In genomic region chr3:72247645-72248388, GRCh38 we compare ENCODE assay signal across 21 cellular contexts.
DNase-seq lines count a peak whose midpoint lies in the region; ATAC-seq and TF ChIP-seq lines count a peak whose summit lies in the region.
"Had no signal": no experiment of that assay in that cellular context is flagged by ENCODE, and none has a peak within 500 bp of the region (broad histone marks: within the 10 kb centered on the region; RNA-seq: fewer than 3 reads in every experiment).

No MANE protein-coding gene starts in this region.

- H3K4me1 ChIP-seq in right cardiac atrium (ENCODE audit: control insufficient read depth, insufficient read depth, low read length) = peaks cover 20% of the 10 kb centered on the region
- peaks cover 0 to 43% of the 10 kb centered on the region in 2 donors for H3K4me1 ChIP-seq in right atrium auricular region
- peaks cover 18% of the 10 kb centered on the region for H3K4me1 ChIP-seq in ovary (ENCODE audit: insufficient read depth)
- H3K4me1 ChIP-seq in neural progenitor cell = no peaks in the 10 kb centered on the region

- H2AFZ ChIP-seq in neural progenitor cell (replicated peaks) = no peak overlapping the region

- H4K20me1 ChIP-seq in neural progenitor cell (ENCODE audit: low read depth) = no peaks in the 10 kb centered on the region

- no peak overlapping the region for H3K27ac Mint-ChIP-seq in neural progenitor cell
- H3K27ac Mint-ChIP-seq: activated T-helper 2 cell treated with anti-CD3 and anti-CD28 coated beads, Interferon-gamma antibody, Interleukin-2, Interleukin-4, amounts not matched to agents 10 μg/mL and 5 μg/mL and 100 μg/mL, durations not matched to agents 14 hours and 24 hours and 36 hours; natural killer cell treated with Interleukin-12 subunit alpha and Interleukin-12 subunit beta and Interleukin-15 and Interleukin-18, amount 100 ng/mL, for 72 hours had no signal

- no peaks in the 10 kb centered on the region for H3K79me2 ChIP-seq in neural progenitor cell (ENCODE audit: low read depth)

- DNase-seq in right cardiac atrium (peak in 2 of 3 donors; percentile 55 to 71), right atrium auricular region (ENCODE audit: low spot score) (no peak), globus pallidus (ENCODE audit: low spot score) (peak; percentile 77), ovary (peak in 3 of 5 donors; percentile 51 to 62 (median 62)), NCI-H1417 (lab: John Stamatoyannopoulos, UW) (no peak), HUDEP-2 (lab: John Stamatoyannopoulos, UW; ENCODE audit: unreplicated experiment in 76 of 76) (no peak), NCI-H1436 (lab: John Stamatoyannopoulos, UW) (no peak), neural progenitor cell (ENCODE audit: low spot score) (no peak)
- DNase-seq: activated CD8-positive, alpha-beta memory T cell treated with anti-CD3 and anti-CD28 coated beads, Interleukin-2, amount 50 U/mL, for 48 hours; cortex of kidney; mesendoderm; NCI-H1436 treated with DMSO at 0.1 percent for 48 hours; NCI-H524; SK-N-SH; stimulated activated CD4-positive, alpha-beta T cell treated with anti-CD3 and anti-CD28 coated beads, Interleukin-4, amount 100 ng/mL, for 24 hours; stimulated activated naive CD4-positive, alpha-beta T cell treated with Interleukin-2 at 50 U/mL for 16 hours; upper lobe of left lung; WERI-Rb-1 had no signal

- no peak overlapping the region for H3K4me3 Mint-ChIP-seq in neural progenitor cell
- H3K4me3 Mint-ChIP-seq: natural killer cell treated with Interleukin-12 subunit alpha and Interleukin-12 subunit beta and Interleukin-15 and Interleukin-18, amount 100 ng/mL, for 72 hours had no signal

- ATAC-seq in right cardiac atrium = no peak

- no peak for TF ChIP-seq EP300 in ovary (IDR thresholded peaks at IDR 0.05)

- 49% methylated on average over 1 of the region's 1 CpG for WGBS in right cardiac atrium
- 43 to 54% (median 44%) methylated on average over 1 of the region's 1 CpG for WGBS in ovary, 3 donors

- H3K27me3 Mint-ChIP-seq in neural progenitor cell (ENCODE audit: insufficient read depth, low read depth) = peaks cover 5% of the 10 kb centered on the region

- TF ChIP-seq CTCF in right atrium auricular region (IDR thresholded peaks at IDR 0.05) (no peak), ovary (IDR thresholded peaks at IDR 0.05) (no peak), neural progenitor cell (IDR thresholded peaks at IDR 0.05) (no peak)

- H3K27ac ChIP-seq in right cardiac atrium (ENCODE audit: low read length) = no peak overlapping the region
- H3K27ac ChIP-seq in right atrium auricular region = no peak overlapping the region
- no peak overlapping the region for H3K27ac ChIP-seq in ovary
- H3K27ac ChIP-seq in neural progenitor cell = no peak overlapping the region
- H3K27ac ChIP-seq: C4-2B, upper lobe of left lung, WERI-Rb-1 had no signal

- H3K4me1 Mint-ChIP-seq in neural progenitor cell = peaks cover 19% of the 10 kb centered on the region

- no peaks in the 10 kb centered on the region for H3F3A ChIP-seq in neural progenitor cell (ENCODE audit: low read depth)

- H3K36me3 ChIP-seq in right atrium auricular region (no peaks in the 10 kb centered on the region), ovary (no peaks in the 10 kb centered on the region), neural progenitor cell (no peaks in the 10 kb centered on the region)
- H3K36me3 ChIP-seq: upper lobe of left lung, WERI-Rb-1 had no signal

- H3K36me3 Mint-ChIP-seq in neural progenitor cell = no peaks in the 10 kb centered on the region
- H3K36me3 Mint-ChIP-seq: natural killer cell treated with Interleukin-12 subunit alpha and Interleukin-12 subunit beta and Interleukin-15 and Interleukin-18, amount 100 ng/mL, for 72 hours had no signal

- TF ChIP-seq POLR2A in ovary (IDR thresholded peaks at IDR 0.05) = no peak

- H3K9me3 Mint-ChIP-seq in neural progenitor cell = peaks cover 7% of the 10 kb centered on the region
- H3K9me3 Mint-ChIP-seq: activated T-helper 2 cell treated with anti-CD3 and anti-CD28 coated beads, Interferon-gamma antibody, Interleukin-2, Interleukin-4, amounts not matched to agents 10 μg/mL and 5 μg/mL and 100 μg/mL, durations not matched to agents 14 hours and 24 hours and 36 hours; natural killer cell treated with Interleukin-12 subunit alpha and Interleukin-12 subunit beta and Interleukin-15 and Interleukin-18, amount 100 ng/mL, for 72 hours had no signal

- H3K27me3 ChIP-seq in right cardiac atrium (ENCODE audit: control insufficient read depth, insufficient read depth) (no peaks in the 10 kb centered on the region), right atrium auricular region (no peaks in the 10 kb centered on the region), ovary (no peaks in the 10 kb centered on the region), neural progenitor cell (no peaks in the 10 kb centered on the region)
- H3K27me3 ChIP-seq: upper lobe of left lung had no signal

- no peak overlapping the region for H3K4me2 ChIP-seq in neural progenitor cell
- H3K4me2 ChIP-seq: SK-N-SH had no signal

- H3K9me3 ChIP-seq in right cardiac atrium (ENCODE audit: control insufficient read depth, low read length) (no peaks in the 10 kb centered on the region), right atrium auricular region (no peaks in the 10 kb centered on the region), ovary (no peaks in the 10 kb centered on the region), neural progenitor cell (ENCODE audit: low read depth) (no peaks in the 10 kb centered on the region)
- H3K9me3 ChIP-seq: SK-N-SH, upper lobe of left lung had no signal

- intact Hi-C loops in right cardiac atrium (cut with DNase I) (no loop called here), ovary (cut with DNase I) (no loop called here)

- H3K4me3 ChIP-seq in right cardiac atrium (ENCODE audit: low read length) = no peak overlapping the region
- H3K4me3 ChIP-seq in right atrium auricular region = no peak overlapping the region
- H3K4me3 ChIP-seq in ovary = no peak overlapping the region
- no peak overlapping the region for H3K4me3 ChIP-seq in neural progenitor cell
- H3K4me3 ChIP-seq: upper lobe of left lung had no signal

- no peak overlapping the region for H3K9ac ChIP-seq in neural progenitor cell
- H3K9ac ChIP-seq: SK-N-SH had no signal

Comparison
In these comparisons a context has a peak if more than half of its experiments do, and no peak if none do; other contexts are left out.
1. DNase-seq: peak in right cardiac atrium (2 of 3), globus pallidus (single experiment) and ovary (3 of 5); none in right atrium auricular region (single experiment), NCI-H1417 (0 of 3), HUDEP-2 (0 of 76), NCI-H1436 (single experiment) and neural progenitor cell (single experiment).